Comparison of ENCODE assay signal across 26 cellular contexts in genomic region chr12:112755507-112755906, GRCh38. TPM values are rescaled to one million over a fixed set of nuclear protein-coding genes. Genes with fewer than 3 reads are reported as not detected.
DNase-seq lines count a peak whose midpoint lies in the region; ATAC-seq and TF ChIP-seq lines count a peak whose summit lies in the region.
"Had no signal": no experiment of that assay in that cellular context is flagged by ENCODE, and none has a peak within 500 bp of the region (broad histone marks: within the 10 kb centered on the region; RNA-seq: fewer than 3 reads in every experiment).

No MANE protein-coding gene starts in this region.

- no peak overlapping the region for H2AFZ ChIP-seq in GM23338

- POLR2A ChIA-PET in HEK293 (lab: Yijun Ruan, JAX) = no interaction called here

- H3K27me3 ChIP-seq in GM23338 (ENCODE audit: insufficient read depth) = no peaks in the 10 kb centered on the region
- H3K27me3 ChIP-seq: BE2C, BLaER1 had no signal

- CTCF ChIA-PET in HEK293 (lab: Yijun Ruan, JAX) = no interaction called here

- no peaks in the 10 kb centered on the region for H4K20me1 ChIP-seq in GM23338 (replicated peaks; ENCODE audit: insufficient read depth)
- H4K20me1 ChIP-seq: BLaER1 had no signal

- H3K4me3 ChIP-seq in GM23338 (no peak overlapping the region), HEK293 (ENCODE audit: low read depth, low read length) (no peak overlapping the region)
- H3K4me3 ChIP-seq: BLaER1, GM12878 had no signal

- TF ChIP-seq CTCF in GM23338 (conservative IDR thresholded peaks at IDR 0.05; ENCODE audit: low read depth in 2 of 2) = no peak
- no peak for TF ChIP-seq CTCF in HEK293 (tag by site-specific recombination; IDR thresholded peaks at IDR 0.05)

- H3K9me3 ChIP-seq in HEK293 (ENCODE audit: control insufficient read depth, insufficient read depth, low read depth, low read length) = no peaks in the 10 kb centered on the region

- no peak for ATAC-seq in GM23338
- ATAC-seq: GM12878 had no signal

- H3F3A ChIP-seq in GM23338 (replicated peaks; ENCODE audit: low read depth) = no peaks in the 10 kb centered on the region

- no peak overlapping the region for H3K4me2 ChIP-seq in GM23338
- H3K4me2 ChIP-seq: BLaER1 had no signal

- H3K27ac ChIP-seq in GM23338 (ENCODE audit: low read depth) = no peak overlapping the region
- no peak overlapping the region for H3K27ac ChIP-seq in HEK293 (ENCODE audit: extremely low read depth, low read depth, low read length)
- H3K27ac ChIP-seq: BLaER1 had no signal

- no peaks in the 10 kb centered on the region for H3K79me2 ChIP-seq in GM23338 (replicated peaks; ENCODE audit: insufficient read depth)

- no peak overlapping the region for H3K4me3 Mint-ChIP-seq in GM23338
- H3K4me3 Mint-ChIP-seq: CD14-positive monocyte; CD4-positive, alpha-beta memory T cell; CD4-positive, CD25-positive, alpha-beta regulatory T cell had no signal

- peaks cover 9% of the 10 kb centered on the region for H3K36me3 Mint-ChIP-seq in GM23338 (ENCODE audit: low read depth)
- H3K36me3 Mint-ChIP-seq: CD14-positive monocyte had no signal

- peaks cover 11% of the 10 kb centered on the region for H3K9me3 Mint-ChIP-seq in GM23338

- no peak overlapping the region for H3K27ac Mint-ChIP-seq in GM23338
- H3K27ac Mint-ChIP-seq: CD14-positive monocyte; CD4-positive, alpha-beta memory T cell; CD4-positive, CD25-positive, alpha-beta regulatory T cell had no signal

- no peaks in the 10 kb centered on the region for H3K4me1 Mint-ChIP-seq in GM23338
- H3K4me1 Mint-ChIP-seq: CD14-positive monocyte had no signal

- H3K36me3 ChIP-seq in GM23338 (ENCODE audit: insufficient read depth) (no peaks in the 10 kb centered on the region; the same call in 1 of the 2 replicates), HEK293 (ENCODE audit: control insufficient read depth in 2 of 2, insufficient read depth in 1 of 2, low read length in 2 of 2) (no peaks in the 10 kb centered on the region)
- H3K36me3 ChIP-seq: BE2C, BLaER1 had no signal

- no peaks in the 10 kb centered on the region for H3K4me1 ChIP-seq in GM23338 (ENCODE audit: insufficient read depth)
- H3K4me1 ChIP-seq in HEK293 (ENCODE audit: control insufficient read depth, insufficient read depth, low read length) = no peaks in the 10 kb centered on the region
- H3K4me1 ChIP-seq: BE2C, BLaER1 had no signal

- H3K27me3 Mint-ChIP-seq in GM23338 (ENCODE audit: insufficient read depth, low read depth, poor library complexity) = no peaks in the 10 kb centered on the region

- no peak for DNase-seq in GM23338 (ENCODE audit: low spot score)
- peak; percentile 17 for DNase-seq in islet precursor cell
- DNase-seq in NCI-H2081 treated with DMSO at 0.1 percent for 48 hours (lab: John Stamatoyannopoulos, UW) = no peak
- no peak for DNase-seq in amygdala (lab: John Stamatoyannopoulos, UW)
- DNase-seq: 8988T; ACHN; BE2C; C1 segment of cervical spinal cord; CD4-positive, alpha-beta memory T cell; CD4-positive, CD25-positive, alpha-beta regulatory T cell; CD8-positive, alpha-beta memory T cell; COR-L47; DMS 273 treated with DMSO at 0.1 percent for 48 hours; DMS153; DMS53; DMS79; DND-41; EL; GDM1 had no signal

- H3K9me2 ChIP-seq in GM23338 (ENCODE audit: insufficient read depth) = peaks cover 8% of the 10 kb centered on the region; the same call in 1 of the 2 replicates

TF ChIP-seq in GM23338, 12 proteins besides CTCF, POLR2A, EP300 and RAD21:
- TF ChIP-seq, protein P1, sequence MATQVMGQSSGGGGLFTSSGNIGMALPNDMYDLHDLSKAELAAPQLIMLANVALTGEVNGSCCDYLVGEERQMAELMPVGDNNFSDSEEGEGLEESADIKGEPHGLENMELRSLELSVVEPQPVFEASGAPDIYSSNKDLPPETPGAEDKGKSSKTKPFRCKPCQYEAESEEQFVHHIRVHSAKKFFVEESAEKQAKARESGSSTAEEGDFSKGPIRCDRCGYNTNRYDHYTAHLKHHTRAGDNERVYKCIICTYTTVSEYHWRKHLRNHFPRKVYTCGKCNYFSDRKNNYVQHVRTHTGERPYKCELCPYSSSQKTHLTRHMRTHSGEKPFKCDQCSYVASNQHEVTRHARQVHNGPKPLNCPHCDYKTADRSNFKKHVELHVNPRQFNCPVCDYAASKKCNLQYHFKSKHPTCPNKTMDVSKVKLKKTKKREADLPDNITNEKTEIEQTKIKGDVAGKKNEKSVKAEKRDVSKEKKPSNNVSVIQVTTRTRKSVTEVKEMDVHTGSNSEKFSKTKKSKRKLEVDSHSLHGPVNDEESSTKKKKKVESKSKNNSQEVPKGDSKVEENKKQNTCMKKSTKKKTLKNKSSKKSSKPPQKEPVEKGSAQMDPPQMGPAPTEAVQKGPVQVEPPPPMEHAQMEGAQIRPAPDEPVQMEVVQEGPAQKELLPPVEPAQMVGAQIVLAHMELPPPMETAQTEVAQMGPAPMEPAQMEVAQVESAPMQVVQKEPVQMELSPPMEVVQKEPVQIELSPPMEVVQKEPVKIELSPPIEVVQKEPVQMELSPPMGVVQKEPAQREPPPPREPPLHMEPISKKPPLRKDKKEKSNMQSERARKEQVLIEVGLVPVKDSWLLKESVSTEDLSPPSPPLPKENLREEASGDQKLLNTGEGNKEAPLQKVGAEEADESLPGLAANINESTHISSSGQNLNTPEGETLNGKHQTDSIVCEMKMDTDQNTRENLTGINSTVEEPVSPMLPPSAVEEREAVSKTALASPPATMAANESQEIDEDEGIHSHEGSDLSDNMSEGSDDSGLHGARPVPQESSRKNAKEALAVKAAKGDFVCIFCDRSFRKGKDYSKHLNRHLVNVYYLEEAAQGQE (IDR thresholded peaks at IDR 0.05; ENCODE audit: unreplicated experiment) = no peak
- TF ChIP-seq ZNF331 (CRISPR knock-in tag; IDR thresholded peaks at IDR 0.05; ENCODE audit: low read depth) = peak; percentile 100
- TF ChIP-seq NANOG (IDR thresholded peaks at IDR 0.05; ENCODE audit: borderline replicate concordance) = no peak

TF ChIP-seq in HEK293, 187 proteins besides CTCF, POLR2A, EP300 and RAD21:
- TF ChIP-seq, protein P2, sequence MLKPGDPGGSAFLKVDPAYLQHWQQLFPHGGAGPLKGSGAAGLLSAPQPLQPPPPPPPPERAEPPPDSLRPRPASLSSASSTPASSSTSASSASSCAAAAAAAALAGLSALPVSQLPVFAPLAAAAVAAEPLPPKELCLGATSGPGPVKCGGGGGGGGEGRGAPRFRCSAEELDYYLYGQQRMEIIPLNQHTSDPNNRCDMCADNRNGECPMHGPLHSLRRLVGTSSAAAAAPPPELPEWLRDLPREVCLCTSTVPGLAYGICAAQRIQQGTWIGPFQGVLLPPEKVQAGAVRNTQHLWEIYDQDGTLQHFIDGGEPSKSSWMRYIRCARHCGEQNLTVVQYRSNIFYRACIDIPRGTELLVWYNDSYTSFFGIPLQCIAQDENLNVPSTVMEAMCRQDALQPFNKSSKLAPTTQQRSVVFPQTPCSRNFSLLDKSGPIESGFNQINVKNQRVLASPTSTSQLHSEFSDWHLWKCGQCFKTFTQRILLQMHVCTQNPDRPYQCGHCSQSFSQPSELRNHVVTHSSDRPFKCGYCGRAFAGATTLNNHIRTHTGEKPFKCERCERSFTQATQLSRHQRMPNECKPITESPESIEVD (tag by site-specific recombination; IDR thresholded peaks at IDR 0.05) = no peak
- TF ChIP-seq SETDB1 (IDR thresholded peaks at IDR 0.05; ENCODE audit: insufficient read length, low read length) = peak; percentile 19

RNA-seq across cellular contexts. Expression of gene RPH3A, which starts 36.0 kb away (rescaled TPM):
- total RNA-seq in GM23338 (2014; rRNA removed; shearing (Covaris generic)) = 0.03 and 0.31 TPM in 2 replicates
- 0.21 TPM in 1 of 2 replicates, not detected in the other for polyA plus RNA-seq in GM23338 (2016; fragmentation: Nextera tagmentation; extraction: Ambion mirVana)
- total RNA-seq: CD4-positive, alpha-beta memory T cell; CD4-positive, CD25-positive, alpha-beta regulatory T cell; CD8-positive, alpha-beta memory T cell; Daoy; G401; GM12878 had no signal
- polyA plus RNA-seq: AG04450; CD4-positive, alpha-beta memory T cell; CD4-positive, CD25-positive, alpha-beta regulatory T cell; CD8-positive, alpha-beta memory T cell; GM12878 had no signal
